ENCODE assay signal across 35 cellular contexts in the genomic region with DNA sequence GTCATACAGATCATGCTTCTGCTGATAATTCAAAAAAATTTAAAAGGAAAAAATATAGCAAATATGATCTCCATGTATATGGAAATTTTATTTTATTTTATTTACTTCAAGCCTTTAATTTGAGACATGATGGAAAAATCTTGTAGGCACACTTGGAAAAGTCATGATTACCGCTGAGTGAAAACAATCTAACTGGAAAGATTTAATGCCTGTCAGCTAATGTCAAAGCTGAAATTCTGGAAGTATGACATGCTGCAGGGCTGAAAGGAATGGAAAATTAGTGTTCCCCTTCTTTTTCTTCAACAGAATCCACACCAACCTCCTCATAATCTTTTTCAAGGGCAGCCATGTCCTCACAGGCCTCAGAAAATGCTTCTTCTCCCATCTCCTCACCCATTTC. TPM values are rescaled to one million over a fixed set of nuclear protein-coding genes. Genes with fewer than 3 reads are reported as not detected.
"Had no signal": no experiment of that assay in that cellular context is flagged by ENCODE, and none has a peak within 500 bp of the region (broad histone marks: within the 10 kb centered on the region; RNA-seq: fewer than 3 reads in every experiment).

No MANE protein-coding gene starts in this region.

- H3K27me3 ChIP-seq: MG63 had no signal

- H3K36me3 ChIP-seq: MG63 had no signal

- H3K4me3 ChIP-seq: MG63 had no signal

- H3K9me3 ChIP-seq: MG63 had no signal

- DNase-seq: Karpas-422, Kasumi-1, MG63, MM.1S, MV-4-11, NCI-H1048, NCI-H1092, NCI-H1092 treated with DMSO at 0.1 percent for 48 hours, NCI-H1105, NCI-H1105 treated with DMSO at 0.1 percent for 48 hours, NCI-H1417, NCI-H1417 treated with DMSO at 0.1 percent for 48 hours, NCI-H1436, NCI-H1436 treated with DMSO at 0.1 percent for 48 hours, NCI-H146, NCI-H1694, NCI-H1694 treated with DMSO at 0.1 percent for 48 hours, NCI-H187, NCI-H187 treated with DMSO at 0.1 percent for 48 hours, NCI-H1930, NCI-H2029, NCI-H2029 treated with DMSO at 0.1 percent for 48 hours, NCI-H2081, NCI-H2081 treated with DMSO at 0.1 percent for 48 hours, NCI-H2107, NCI-H2171, NCI-H2227 treated with DMSO at 0.1 percent for 48 hours, NCI-H226, NCI-H345, NCI-H446 treated with DMSO at 0.1 percent for 48 hours, NCI-H510A, NCI-H510A treated with DMSO at 0.1 percent for 48 hours, NCI-H524 had no signal

RNA-seq across cellular contexts. Expression of a gene that starts 58.2 kb away (rescaled TPM):
- total RNA-seq: LHCN-M2, MCF 10A had no signal
